In the genomic region with DNA sequence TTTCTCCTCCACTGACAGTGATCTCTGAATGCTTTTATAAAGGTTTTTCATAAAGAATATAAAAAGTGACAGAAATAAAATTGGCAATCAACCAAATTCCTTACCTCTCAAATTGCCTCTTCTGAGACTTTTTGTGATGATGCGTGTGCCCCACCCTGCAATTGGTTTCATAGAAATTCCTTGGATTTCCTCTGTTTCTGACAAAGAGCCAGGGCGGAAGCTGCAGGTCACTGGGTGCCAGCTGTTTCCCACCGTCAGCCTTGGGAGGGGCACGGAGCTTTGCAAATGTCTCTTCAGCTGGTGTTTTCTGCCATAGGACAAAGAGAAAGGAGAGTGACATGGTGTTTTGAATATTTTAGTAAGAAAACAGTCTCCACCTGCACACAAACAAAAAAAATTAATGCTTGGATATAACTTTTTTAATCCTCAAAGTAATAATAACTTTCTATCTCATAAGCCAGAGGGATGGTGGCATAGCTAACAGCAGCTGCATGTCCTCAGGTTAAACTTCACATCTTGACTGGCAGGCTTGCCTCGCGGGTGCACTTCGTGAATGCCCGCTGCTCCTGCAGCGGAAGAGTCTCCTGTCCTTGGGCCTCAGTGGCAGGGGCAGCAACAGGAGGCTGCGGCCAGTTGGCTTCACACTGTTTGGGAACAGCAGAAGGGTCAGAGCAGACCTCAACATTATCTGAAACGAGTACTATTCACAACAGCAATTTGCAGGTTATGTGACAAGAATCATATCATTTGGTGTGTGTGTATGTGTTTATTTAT, we compare ENCODE assay signal across 18 cellular contexts. TPM values are rescaled to one million over a fixed set of nuclear protein-coding genes. Genes with fewer than 3 reads are reported as not detected.
DNase-seq lines count a peak whose midpoint lies in the region; ATAC-seq and TF ChIP-seq lines count a peak whose summit lies in the region.
"Had no signal": no experiment of that assay in that cellular context is flagged by ENCODE, and none has a peak within 500 bp of the region (broad histone marks: within the 10 kb centered on the region; RNA-seq: fewer than 3 reads in every experiment).

No MANE protein-coding gene starts in this region.

- H3K27ac Mint-ChIP-seq in endothelial cell (ENCODE audit: unreplicated experiment) (peak overlapping the region; percentile 52), HFFc6 (no peak overlapping the region)
- H3K27ac Mint-ChIP-seq: naive B cell; progenitor cell of endocrine pancreas; stimulated activated memory B cell treated with anti-CD40 and anti-IgM and Interleukin-4, amounts not matched to agents 10 μg/mL and 1 μg/mL and 100 μg/mL, for 72 hours had no signal

- H3K27ac ChIP-seq in osteoblast (ENCODE audit: low read depth, low read length), result no peak overlapping the region
- H3K27ac ChIP-seq: BLaER1, left lung, thyroid gland had no signal

- H3K27me3 ChIP-seq in osteoblast (ENCODE audit: insufficient read depth, low read length), result no peaks in the 10 kb centered on the region
- H3K27me3 ChIP-seq: BLaER1, left lung, thyroid gland had no signal

- DNase-seq in ELR (ENCODE audit: low read depth) (peak; percentile 18), NCI-H1694 (lab: John Stamatoyannopoulos, UW) (peak; percentile 35), endothelial cell (ENCODE audit: low spot score) (no peak), osteoblast (ENCODE audit: insufficient read length, low spot score, missing footprints) (peak; percentile 65), HFFc6 (no peak), middle frontal gyrus (ENCODE audit: extremely low spot score, low spot score) (no peak)
- DNase-seq in activated CD4-positive, alpha-beta T cell treated with anti-CD3 and anti-CD28 coated beads for 4 hours, result no peak
- DNase-seq: amygdala, naive B cell, NCI-H1436 treated with DMSO at 0.1 percent for 48 hours, NCI-H446 treated with DMSO at 0.1 percent for 48 hours, SHP77 treated with DMSO at 0.1 percent for 48 hours had no signal

- H3K4me1 Mint-ChIP-seq in endothelial cell (ENCODE audit: unreplicated experiment) (peaks cover 21% of the 10 kb centered on the region), HFFc6 (ENCODE audit: low read depth) (peaks cover 7% of the 10 kb centered on the region; the same call in 1 of the 2 replicates)
- H3K4me1 Mint-ChIP-seq: stimulated activated memory B cell treated with anti-CD40 and anti-IgM and Interleukin-4, amounts not matched to agents 10 μg/mL and 1 μg/mL and 100 μg/mL, for 72 hours had no signal

- H4K20me1 ChIP-seq in osteoblast (ENCODE audit: insufficient read depth, low read length), result peaks cover 58% of the 10 kb centered on the region

- no peak overlapping the region for H3K4me2 ChIP-seq in osteoblast (ENCODE audit: insufficient read depth, low read length)
- H3K4me2 ChIP-seq: BLaER1 had no signal

- peaks cover 5% of the 10 kb centered on the region for H3K4me1 ChIP-seq in osteoblast (ENCODE audit: insufficient read depth, low read length)

- H3K36me3 Mint-ChIP-seq in endothelial cell (ENCODE audit: low read depth, unreplicated experiment) (peaks cover 13% of the 10 kb centered on the region), HFFc6 (ENCODE audit: low read depth) (no peaks in the 10 kb centered on the region)
- H3K36me3 Mint-ChIP-seq: naive B cell; stimulated activated memory B cell treated with anti-CD40 and anti-IgM and Interleukin-4, amounts not matched to agents 10 μg/mL and 1 μg/mL and 100 μg/mL, for 72 hours had no signal

- no peak overlapping the region for H3K4me3 Mint-ChIP-seq in endothelial cell (ENCODE audit: unreplicated experiment)
- H3K4me3 Mint-ChIP-seq in HFFc6, result no peak overlapping the region
- H3K4me3 Mint-ChIP-seq: naive B cell; stimulated activated memory B cell treated with anti-CD40 and anti-IgM and Interleukin-4, amounts not matched to agents 10 μg/mL and 1 μg/mL and 100 μg/mL, for 72 hours had no signal

- H3K27me3 Mint-ChIP-seq in endothelial cell (ENCODE audit: unreplicated experiment), result peaks cover 3% of the 10 kb centered on the region
- H3K27me3 Mint-ChIP-seq in HFFc6 (ENCODE audit: insufficient read depth), result no peaks in the 10 kb centered on the region; the same call in 1 of the 2 replicates
- H3K27me3 Mint-ChIP-seq: progenitor cell of endocrine pancreas; stimulated activated memory B cell treated with anti-CD40 and anti-IgM and Interleukin-4, amounts not matched to agents 10 μg/mL and 1 μg/mL and 100 μg/mL, for 72 hours had no signal

- H2AFZ ChIP-seq in osteoblast (ENCODE audit: low read length), result no peak overlapping the region

- no peak for ATAC-seq in HG03342 (IDR thresholded peaks at IDR 0.05; ENCODE audit: unreplicated experiment)
- ATAC-seq: left lung; stimulated activated memory B cell treated with anti-CD40 and anti-IgM and Interleukin-4, amounts not matched to agents 10 μg/mL and 1 μg/mL and 100 μg/mL, for 72 hours had no signal

- H3K9me3 Mint-ChIP-seq in endothelial cell (ENCODE audit: unreplicated experiment) (no peaks in the 10 kb centered on the region), HFFc6 (no peaks in the 10 kb centered on the region; the same call in 1 of the 2 replicates)

- TF ChIP-seq CTCF in endothelial cell (IDR thresholded peaks at IDR 0.05; ENCODE audit: unreplicated experiment), result no peak
- no peak for TF ChIP-seq CTCF in osteoblast (IDR thresholded peaks at IDR 0.05; ENCODE audit: extremely low read depth, low read depth, low read length)
- TF ChIP-seq CTCF in HFFc6 (IDR thresholded peaks at IDR 0.05), result no peak

- H3K79me2 ChIP-seq in osteoblast (ENCODE audit: insufficient read depth, low read length), result peaks cover 92% of the 10 kb centered on the region

- no peaks in the 10 kb centered on the region for H3K36me3 ChIP-seq in osteoblast (ENCODE audit: insufficient read depth, low read length)
- H3K36me3 ChIP-seq: left lung, thyroid gland had no signal

- no peaks in the 10 kb centered on the region for H3K9me3 ChIP-seq in osteoblast (ENCODE audit: low read depth, low read length)
- H3K9me3 ChIP-seq: left lung, thyroid gland had no signal

- no peak overlapping the region for H3K4me3 ChIP-seq in osteoblast (ENCODE audit: insufficient read depth, low read length)
- H3K4me3 ChIP-seq: BLaER1, left lung, thyroid gland had no signal

RNA-seq across cellular contexts. Expression of a gene that starts 24.7 kb away (rescaled TPM):
- total RNA-seq in endothelial cell (ENCODE audit: unreplicated experiment) (43.9 TPM), osteoblast (18.5 and 19.7 TPM in 2 replicates)
- 10 to 100 TPM; 14.1 to 16.0 (median 15.1) TPM for total RNA-seq in HFFc6 (2021; fragmentation: NEBNext Ultra II Directional; extraction: Animal tissue kit (Norgen Biotek cat#: 25700))

Comparison
In these comparisons a context has a peak if more than half of its experiments do, and no peak if none do; other contexts are left out.
1. DNase-seq: peak in ELR (single experiment), NCI-H1694 (single experiment) and osteoblast (single experiment); none in endothelial cell (single experiment), HFFc6 (single experiment), middle frontal gyrus (single experiment) and activated CD4-positive, alpha-beta T cell treated with anti-CD3 and anti-CD28 coated beads for 4 hours (0 of 2).